ENCODE assay signal across 1 cellular context in the genomic region with DNA sequence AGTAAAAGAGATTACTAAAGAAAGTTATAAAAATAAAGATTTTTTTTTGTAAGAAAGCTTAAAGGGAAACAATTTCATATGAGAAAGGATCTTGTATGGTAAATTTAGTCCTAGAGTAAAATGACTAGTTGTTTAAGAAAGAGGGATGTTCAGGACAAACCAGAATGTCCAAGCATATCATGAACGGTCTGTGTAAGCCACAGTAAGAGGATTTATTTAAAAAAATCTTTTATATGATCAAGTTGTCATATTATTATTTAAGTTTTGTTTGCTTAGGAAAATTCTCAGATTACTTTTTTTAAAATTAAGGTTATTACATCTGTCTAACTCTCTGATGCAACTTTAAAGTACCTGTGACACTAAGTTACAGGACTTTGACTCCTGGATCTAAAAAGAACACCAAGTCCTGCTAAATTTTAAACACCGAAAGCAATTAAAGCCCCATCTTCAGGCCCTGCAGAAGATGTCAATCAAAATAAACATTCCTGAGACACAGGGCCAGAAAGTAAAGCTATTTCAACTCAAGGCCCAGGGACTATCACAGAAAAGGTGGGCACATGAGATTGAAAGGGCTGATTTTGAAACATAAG.
TF ChIP-seq lines count a peak whose summit lies in the region.

No MANE protein-coding gene starts in this region.

TF ChIP-seq in GM23338, 12 proteins besides CTCF, POLR2A, EP300 and RAD21 (continued from another document):
- TF ChIP-seq, protein P1, sequence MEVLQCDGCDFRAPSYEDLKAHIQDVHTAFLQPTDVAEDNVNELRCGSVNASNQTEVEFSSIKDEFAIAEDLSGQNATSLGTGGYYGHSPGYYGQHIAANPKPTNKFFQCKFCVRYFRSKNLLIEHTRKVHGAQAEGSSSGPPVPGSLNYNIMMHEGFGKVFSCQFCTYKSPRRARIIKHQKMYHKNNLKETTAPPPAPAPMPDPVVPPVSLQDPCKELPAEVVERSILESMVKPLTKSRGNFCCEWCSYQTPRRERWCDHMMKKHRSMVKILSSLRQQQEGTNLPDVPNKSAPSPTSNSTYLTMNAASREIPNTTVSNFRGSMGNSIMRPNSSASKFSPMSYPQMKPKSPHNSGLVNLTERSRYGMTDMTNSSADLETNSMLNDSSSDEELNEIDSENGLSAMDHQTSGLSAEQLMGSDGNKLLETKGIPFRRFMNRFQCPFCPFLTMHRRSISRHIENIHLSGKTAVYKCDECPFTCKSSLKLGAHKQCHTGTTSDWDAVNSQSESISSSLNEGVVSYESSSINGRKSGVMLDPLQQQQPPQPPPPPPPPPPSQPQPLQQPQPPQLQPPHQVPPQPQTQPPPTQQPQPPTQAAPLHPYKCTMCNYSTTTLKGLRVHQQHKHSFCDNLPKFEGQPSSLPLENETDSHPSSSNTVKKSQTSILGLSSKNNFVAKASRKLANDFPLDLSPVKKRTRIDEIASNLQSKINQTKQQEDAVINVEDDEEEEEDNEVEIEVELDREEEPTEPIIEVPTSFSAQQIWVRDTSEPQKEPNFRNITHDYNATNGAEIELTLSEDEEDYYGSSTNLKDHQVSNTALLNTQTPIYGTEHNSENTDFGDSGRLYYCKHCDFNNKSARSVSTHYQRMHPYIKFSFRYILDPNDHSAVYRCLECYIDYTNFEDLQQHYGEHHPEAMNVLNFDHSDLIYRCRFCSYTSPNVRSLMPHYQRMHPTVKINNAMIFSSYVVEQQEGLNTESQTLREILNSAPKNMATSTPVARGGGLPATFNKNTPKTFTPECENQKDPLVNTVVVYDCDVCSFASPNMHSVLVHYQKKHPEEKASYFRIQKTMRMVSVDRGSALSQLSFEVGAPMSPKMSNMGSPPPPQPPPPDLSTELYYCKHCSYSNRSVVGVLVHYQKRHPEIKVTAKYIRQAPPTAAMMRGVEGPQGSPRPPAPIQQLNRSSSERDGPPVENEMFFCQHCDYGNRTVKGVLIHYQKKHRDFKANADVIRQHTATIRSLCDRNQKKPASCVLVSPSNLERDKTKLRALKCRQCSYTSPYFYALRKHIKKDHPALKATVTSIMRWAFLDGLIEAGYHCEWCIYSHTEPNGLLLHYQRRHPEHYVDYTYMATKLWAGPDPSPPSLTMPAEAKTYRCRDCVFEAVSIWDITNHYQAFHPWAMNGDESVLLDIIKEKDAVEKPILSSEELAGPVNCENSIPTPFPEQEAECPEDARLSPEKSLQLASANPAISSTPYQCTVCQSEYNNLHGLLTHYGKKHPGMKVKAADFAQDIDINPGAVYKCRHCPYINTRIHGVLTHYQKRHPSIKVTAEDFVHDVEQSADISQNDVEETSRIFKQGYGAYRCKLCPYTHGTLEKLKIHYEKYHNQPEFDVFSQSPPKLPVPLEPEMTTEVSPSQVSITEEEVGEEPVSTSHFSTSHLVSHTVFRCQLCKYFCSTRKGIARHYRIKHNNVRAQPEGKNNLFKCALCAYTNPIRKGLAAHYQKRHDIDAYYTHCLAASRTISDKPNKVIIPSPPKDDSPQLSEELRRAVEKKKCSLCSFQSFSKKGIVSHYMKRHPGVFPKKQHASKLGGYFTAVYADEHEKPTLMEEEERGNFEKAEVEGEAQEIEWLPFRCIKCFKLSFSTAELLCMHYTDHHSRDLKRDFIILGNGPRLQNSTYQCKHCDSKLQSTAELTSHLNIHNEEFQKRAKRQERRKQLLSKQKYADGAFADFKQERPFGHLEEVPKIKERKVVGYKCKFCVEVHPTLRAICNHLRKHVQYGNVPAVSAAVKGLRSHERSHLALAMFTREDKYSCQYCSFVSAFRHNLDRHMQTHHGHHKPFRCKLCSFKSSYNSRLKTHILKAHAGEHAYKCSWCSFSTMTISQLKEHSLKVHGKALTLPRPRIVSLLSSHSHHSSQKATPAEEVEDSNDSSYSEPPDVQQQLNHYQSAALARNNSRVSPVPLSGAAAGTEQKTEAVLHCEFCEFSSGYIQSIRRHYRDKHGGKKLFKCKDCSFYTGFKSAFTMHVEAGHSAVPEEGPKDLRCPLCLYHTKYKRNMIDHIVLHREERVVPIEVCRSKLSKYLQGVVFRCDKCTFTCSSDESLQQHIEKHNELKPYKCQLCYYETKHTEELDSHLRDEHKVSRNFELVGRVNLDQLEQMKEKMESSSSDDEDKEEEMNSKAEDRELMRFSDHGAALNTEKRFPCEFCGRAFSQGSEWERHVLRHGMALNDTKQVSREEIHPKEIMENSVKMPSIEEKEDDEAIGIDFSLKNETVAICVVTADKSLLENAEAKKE (CRISPR knock-in tag; IDR thresholded peaks at IDR 0.05) = no peak
- TF ChIP-seq CREB1 (CRISPR knock-in tag; IDR thresholded peaks at IDR 0.05; ENCODE audit: low read depth) (no peak), STAT1 (IDR thresholded peaks at IDR 0.05; ENCODE audit: unreplicated experiment) (no peak)
